ENCODE assay signal across 18 cellular contexts in the genomic region with DNA sequence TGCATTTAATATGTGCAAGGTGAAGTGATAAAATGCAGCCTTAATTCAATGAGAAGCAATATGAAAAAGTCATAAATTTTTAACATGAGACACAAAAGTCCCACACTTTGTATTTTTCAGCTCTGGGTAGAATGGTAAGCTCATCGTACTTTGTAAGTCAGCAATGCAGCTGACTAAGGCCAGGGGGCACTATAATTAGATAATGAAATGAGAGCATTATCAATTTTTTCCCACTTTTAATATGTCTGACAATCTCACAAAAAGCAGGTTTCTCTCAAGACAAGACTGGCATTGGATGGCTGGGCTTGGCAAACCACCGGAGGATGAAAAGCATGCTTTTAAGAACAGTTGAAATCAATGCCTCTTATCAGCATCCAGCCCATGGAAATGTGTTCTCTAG.
DNase-seq lines count a peak whose midpoint lies in the region; ATAC-seq, FAIRE-seq and TF ChIP-seq lines count a peak whose summit lies in the region.
"Had no signal": no experiment of that assay in that cellular context is flagged by ENCODE, and none has a peak within 500 bp of the region (broad histone marks: within the 10 kb centered on the region; RNA-seq: fewer than 3 reads in every experiment).

No MANE protein-coding gene starts in this region.

- H3K4me3 ChIP-seq in A549: no peak overlapping the region
- no peak overlapping the region for H3K4me3 ChIP-seq in RWPE2 (ENCODE audit: severe bottlenecking)
- no peak overlapping the region for H3K4me3 ChIP-seq in hepatocyte
- H3K4me3 ChIP-seq in pancreas: no peak overlapping the region
- H3K4me3 ChIP-seq: esophagus muscularis mucosa had no signal

- no peak for TF ChIP-seq RAD21 in A549 (conservative IDR thresholded peaks at IDR 0.05 in 1 of 2, IDR thresholded peaks at IDR 0.05 in 1 of 2)

- no peaks in the 10 kb centered on the region for H3K36me3 Mint-ChIP-seq in stimulated activated naive B cell treated with anti-CD40 and anti-IgM and Interleukin-4, amounts not matched to agents 10 μg/mL and 1 μg/mL and 100 μg/mL, for 72 hours
- H3K36me3 Mint-ChIP-seq: activated naive CD8-positive, alpha-beta T cell treated with anti-CD3 and anti-CD28 coated beads, Interleukin-2, amount 10 ng/mL, durations not matched to agents 7 days and 5 days; IgD-negative memory B cell had no signal

- CTCF ChIA-PET in A549 (lab: Yijun Ruan, JAX): interaction anchor here (0.8 kb wide), 1 partner anchor 9 kb away, joined by 4 read pairs; no protein-coding TSS in a partner anchor

- intact Hi-C loops in pancreas (cut with DNase I): no loop called here

- H3K4me2 ChIP-seq in A549 (no peak overlapping the region), hepatocyte (no peak overlapping the region)

- no peak for FAIRE-seq in A549 (lab: Jason Lieb, UNC)
- no peak for FAIRE-seq in pancreas (lab: Jason Lieb, UNC)
- FAIRE-seq: GM12891 had no signal

- ATAC-seq in A549 (no peak), RWPE2 (ENCODE audit: low read depth) (no peak), pancreas (no peak)
- no peak for ATAC-seq in stimulated activated naive B cell treated with anti-CD40 and anti-IgM and Interleukin-4, amounts not matched to agents 10 μg/mL and 1 μg/mL and 100 μg/mL, for 72 hours (replicated peaks)
- ATAC-seq: activated CD4-positive, alpha-beta T cell treated with anti-CD3 and anti-CD28 coated beads for 36 hours had no signal

- H3K27ac ChIP-seq in A549 (no peak overlapping the region), RWPE2 (ENCODE audit: poor library complexity, severe bottlenecking) (no peak overlapping the region), hepatocyte (no peak overlapping the region), pancreas (no peak overlapping the region)
- H3K27ac ChIP-seq: esophagus muscularis mucosa, parathyroid adenoma had no signal

- H3K4me1 ChIP-seq in A549 (no peaks in the 10 kb centered on the region), RWPE2 (ENCODE audit: insufficient read depth, poor library complexity, severe bottlenecking) (no peaks in the 10 kb centered on the region), hepatocyte (ENCODE audit: insufficient read depth) (no peaks in the 10 kb centered on the region), pancreas (no peaks in the 10 kb centered on the region)
- H3K4me1 ChIP-seq: esophagus muscularis mucosa, parathyroid adenoma had no signal

- TF ChIP-seq POLR2A in A549 (IDR thresholded peaks at IDR 0.05; ENCODE audit: low read length): no peak

- no peaks in the 10 kb centered on the region for H3K9me2 ChIP-seq in hepatocyte (replicated peaks; ENCODE audit: insufficient read depth)

- no peak overlapping the region for H3K27ac Mint-ChIP-seq in stimulated activated naive B cell treated with anti-CD40 and anti-IgM and Interleukin-4, amounts not matched to agents 10 μg/mL and 1 μg/mL and 100 μg/mL, for 72 hours
- H3K27ac Mint-ChIP-seq: activated CD4-positive, alpha-beta T cell treated with anti-CD3 and anti-CD28 coated beads for 36 hours; activated naive CD8-positive, alpha-beta T cell treated with anti-CD3 and anti-CD28 coated beads, Interleukin-2, amount 10 ng/mL, durations not matched to agents 7 days and 5 days; IgD-negative memory B cell had no signal

- no peaks in the 10 kb centered on the region for H3K79me2 ChIP-seq in hepatocyte
- H3K79me2 ChIP-seq: parathyroid adenoma had no signal

- DNase-seq in A549 (ENCODE audit: low read depth in 1 of 2, low spot score in 1 of 2) (no peak), RWPE2 (ENCODE audit: low spot score) (no peak), hepatocyte (ENCODE audit: low spot score) (no peak), pancreas (no peak), ecto neural progenitor cell (ENCODE audit: low spot score) (no peak), nucleus accumbens (lab: John Stamatoyannopoulos, UW) (no peak)
- DNase-seq in stimulated activated naive B cell treated with anti-CD40 and anti-IgM and Interleukin-4, amounts not matched to agents 10 μg/mL and 1 μg/mL and 100 μg/mL, for 72 hours: no peak
- DNase-seq: activated CD4-positive, alpha-beta T cell treated with anti-CD3 and anti-CD28 coated beads for 36 hours; activated naive CD8-positive, alpha-beta T cell treated with anti-CD3 and anti-CD28 coated beads, Interleukin-2, amount 10 ng/mL, durations not matched to agents 7 days and 5 days; activated T-cell treated with anti-CD3 and anti-CD28 coated beads, Interleukin-2, amount 50 U/mL, for 1 hour; DMS53; NCI-H1436 treated with DMSO at 0.1 percent for 48 hours; NCI-H510A had no signal

- peaks cover 0 to 3% of the 10 kb centered on the region in 2 donors for H3K9me3 Mint-ChIP-seq in stimulated activated naive B cell treated with anti-CD40 and anti-IgM and Interleukin-4, amounts not matched to agents 10 μg/mL and 1 μg/mL and 100 μg/mL, for 72 hours
- H3K9me3 Mint-ChIP-seq: activated naive CD8-positive, alpha-beta T cell treated with anti-CD3 and anti-CD28 coated beads, Interleukin-2, amount 10 ng/mL, durations not matched to agents 7 days and 5 days had no signal

- H3K9me3 ChIP-seq in A549 (no peaks in the 10 kb centered on the region), RWPE2 (ENCODE audit: severe bottlenecking) (no peaks in the 10 kb centered on the region), hepatocyte (ENCODE audit: low read depth) (no peaks in the 10 kb centered on the region), pancreas (no peaks in the 10 kb centered on the region)
- H3K9me3 ChIP-seq: esophagus muscularis mucosa had no signal

- POLR2A ChIA-PET in A549 (lab: Yijun Ruan, JAX): no interaction called here

- 0 out of 3 replicates have a peak, but pooled peaks have one; percentile 15 for TF ChIP-seq CTCF in A549 (IDR thresholded peaks at IDR 0.05)
- peak; percentile 27; the same call in 1 of the 3 replicates for TF ChIP-seq CTCF in GM12872 (IDR thresholded peaks at IDR 0.05; ENCODE audit: insufficient read depth, low read depth, low read length)
- TF ChIP-seq CTCF in RWPE2 (IDR thresholded peaks at IDR 0.05; ENCODE audit: poor library complexity, severe bottlenecking): peak; percentile 33
- peak; percentile 27 for TF ChIP-seq CTCF in hepatocyte (IDR thresholded peaks at IDR 0.05; ENCODE audit: poor library complexity)
- no peak for TF ChIP-seq CTCF in pancreas (IDR thresholded peaks at IDR 0.05)

- peaks cover 0 to 5% of the 10 kb centered on the region in 2 donors for H3K27me3 Mint-ChIP-seq in stimulated activated naive B cell treated with anti-CD40 and anti-IgM and Interleukin-4, amounts not matched to agents 10 μg/mL and 1 μg/mL and 100 μg/mL, for 72 hours
- H3K27me3 Mint-ChIP-seq: activated CD4-positive, alpha-beta T cell treated with anti-CD3 and anti-CD28 coated beads for 36 hours; activated naive CD8-positive, alpha-beta T cell treated with anti-CD3 and anti-CD28 coated beads, Interleukin-2, amount 10 ng/mL, durations not matched to agents 7 days and 5 days had no signal

- no peaks in the 10 kb centered on the region for H3K4me1 Mint-ChIP-seq in stimulated activated naive B cell treated with anti-CD40 and anti-IgM and Interleukin-4, amounts not matched to agents 10 μg/mL and 1 μg/mL and 100 μg/mL, for 72 hours
- H3K4me1 Mint-ChIP-seq: activated CD4-positive, alpha-beta T cell treated with anti-CD3 and anti-CD28 coated beads for 36 hours; activated naive CD8-positive, alpha-beta T cell treated with anti-CD3 and anti-CD28 coated beads, Interleukin-2, amount 10 ng/mL, durations not matched to agents 7 days and 5 days; IgD-negative memory B cell had no signal

- H3K4me3 Mint-ChIP-seq in stimulated activated naive B cell treated with anti-CD40 and anti-IgM and Interleukin-4, amounts not matched to agents 10 μg/mL and 1 μg/mL and 100 μg/mL, for 72 hours: no peak overlapping the region
- H3K4me3 Mint-ChIP-seq: activated CD4-positive, alpha-beta T cell treated with anti-CD3 and anti-CD28 coated beads for 36 hours; activated naive CD8-positive, alpha-beta T cell treated with anti-CD3 and anti-CD28 coated beads, Interleukin-2, amount 10 ng/mL, durations not matched to agents 7 days and 5 days; IgD-negative memory B cell had no signal

- no peak for TF ChIP-seq EP300 in A549 (IDR thresholded peaks at IDR 0.05)

- H4K20me1 ChIP-seq in hepatocyte (ENCODE audit: insufficient read depth, poor library complexity, severe bottlenecking): no peaks in the 10 kb centered on the region

- H2AFZ ChIP-seq in hepatocyte: no peak overlapping the region
- H2AFZ ChIP-seq: parathyroid adenoma had no signal

- 88% methylated on average over 2 of the region's 2 CpGs for WGBS in A549 (ENCODE audit: missing lambda C conversion rate)
- WGBS in hepatocyte (ENCODE audit: low lambda C conversion rate, missing lambda C conversion rate): 72% methylated on average over 2 of the region's 2 CpGs
- WGBS in pancreas, 2 donors: 44 to 51% methylated on average over 2 of the region's 2 CpGs

- H3K27me3 ChIP-seq in RWPE2 (ENCODE audit: insufficient read depth, poor library complexity, severe bottlenecking) (no peaks in the 10 kb centered on the region), hepatocyte (no peaks in the 10 kb centered on the region), pancreas (no peaks in the 10 kb centered on the region)

- no peaks in the 10 kb centered on the region for H3K36me3 ChIP-seq in RWPE2 (ENCODE audit: low read depth)
- H3K36me3 ChIP-seq in hepatocyte (replicated peaks; ENCODE audit: insufficient read depth, low read depth): no peaks in the 10 kb centered on the region
- no peaks in the 10 kb centered on the region for H3K36me3 ChIP-seq in pancreas
- H3K36me3 ChIP-seq: esophagus muscularis mucosa had no signal

TF ChIP-seq in A549, 52 proteins besides CTCF, POLR2A, EP300 and RAD21 (continues in another document):
- no peak for TF ChIP-seq ZNF302 (CRISPR knock-in tag; IDR thresholded peaks at IDR 0.05)
- TF ChIP-seq ZSCAN20 (CRISPR knock-in tag; IDR thresholded peaks at IDR 0.05): no peak
- TF ChIP-seq, protein P1, sequence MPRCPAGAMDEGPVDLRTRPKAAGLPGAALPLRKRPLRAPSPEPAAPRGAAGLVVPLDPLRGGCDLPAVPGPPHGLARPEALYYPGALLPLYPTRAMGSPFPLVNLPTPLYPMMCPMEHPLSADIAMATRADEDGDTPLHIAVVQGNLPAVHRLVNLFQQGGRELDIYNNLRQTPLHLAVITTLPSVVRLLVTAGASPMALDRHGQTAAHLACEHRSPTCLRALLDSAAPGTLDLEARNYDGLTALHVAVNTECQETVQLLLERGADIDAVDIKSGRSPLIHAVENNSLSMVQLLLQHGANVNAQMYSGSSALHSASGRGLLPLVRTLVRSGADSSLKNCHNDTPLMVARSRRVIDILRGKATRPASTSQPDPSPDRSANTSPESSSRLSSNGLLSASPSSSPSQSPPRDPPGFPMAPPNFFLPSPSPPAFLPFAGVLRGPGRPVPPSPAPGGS (IDR thresholded peaks at IDR 0.05): no peak
- TF ChIP-seq CBX8 (IDR thresholded peaks at IDR 0.05): no peak
- TF ChIP-seq TFCP2L1 (CRISPR knock-in tag; IDR thresholded peaks at IDR 0.05): no peak
- TF ChIP-seq EHF (CRISPR knock-in tag; IDR thresholded peaks at IDR 0.05): no peak
- no peak for TF ChIP-seq CHD4 (IDR thresholded peaks at IDR 0.05; ENCODE audit: borderline replicate concordance)
- no peak for TF ChIP-seq RCOR1 (IDR thresholded peaks at IDR 0.05; ENCODE audit: low read depth, low read length)

Comparison
In these comparisons a context has a peak if more than half of its experiments do, and no peak if none do; other contexts are left out.
1. CTCF ChIP-seq: peak in A549 (single experiment), GM12872 (single experiment), RWPE2 (single experiment) and hepatocyte (single experiment); none in pancreas (0 of 4).